In genomic region chr1:43994794-43995790, GRCh38 we compare ENCODE assay signal across 8 cellular contexts. TPM values are rescaled to one million over a fixed set of nuclear protein-coding genes. Genes with fewer than 3 reads are reported as not detected.
DNase-seq lines count a peak whose midpoint lies in the region; ATAC-seq and TF ChIP-seq lines count a peak whose summit lies in the region.

No MANE protein-coding gene starts in this region.

- POLR2A ChIA-PET in SK-N-SH (lab: Yijun Ruan, JAX), result interaction anchor here (0.8 to 1.2 kb wide), 2 partner anchors 15 to 19 kb away, joined by 4 to 5 read pairs; no protein-coding TSS in a partner anchor

- peak; percentile 60 for TF ChIP-seq RAD21 in SK-N-SH (IDR thresholded peaks at IDR 0.05; ENCODE audit: low read length)

- H4K20me1 ChIP-seq in DND-41 (ENCODE audit: insufficient read depth, low read length), result peaks cover 7% of the 10 kb centered on the region; the same call in 1 of the 2 replicates
- H4K20me1 ChIP-seq in SK-N-SH (ENCODE audit: insufficient read depth), result no peaks in the 10 kb centered on the region

- H3K9me2 ChIP-seq in SK-N-SH, result no peaks in the 10 kb centered on the region

- H2AFZ ChIP-seq in DND-41 (ENCODE audit: low read depth, low read length), result no peak overlapping the region
- H2AFZ ChIP-seq in SK-N-SH (ENCODE audit: low read depth), result no peak overlapping the region

- WGBS in SK-N-SH (ENCODE audit: low lambda C conversion rate), result 85% methylated on average over 5 of the region's 15 CpGs

- no peak for TF ChIP-seq EP300 in SK-N-SH (IDR thresholded peaks at IDR 0.05; ENCODE audit: borderline replicate concordance in 1 of 2, low read depth in 1 of 2, low read length in 1 of 2)

- H3K79me2 ChIP-seq in DND-41 (ENCODE audit: insufficient read depth, low read length) (no peaks in the 10 kb centered on the region), SK-N-SH (ENCODE audit: insufficient read depth) (no peaks in the 10 kb centered on the region)

- peak; percentile 16 for DNase-seq in DND-41
- DNase-seq in HFF-Myc (ENCODE audit: extremely low read depth, low read depth), result no peak
- peak; percentile 71 for DNase-seq in SK-N-SH
- DNase-seq in iris pigment epithelial cell (ENCODE audit: low read depth), result peak; percentile 27
- no peak for DNase-seq in GDM1 (lab: John Stamatoyannopoulos, UW)
- no peak for DNase-seq in NCI-H1436 treated with DMSO at 0.1 percent for 48 hours (lab: John Stamatoyannopoulos, UW)

- no peak overlapping the region for H3K9ac ChIP-seq in DND-41 (ENCODE audit: low read depth, low read length)
- H3K9ac ChIP-seq in SK-N-SH, result no peak overlapping the region

- no peaks in the 10 kb centered on the region for H3K9me3 ChIP-seq in DND-41 (ENCODE audit: insufficient read depth, low read length, severe bottlenecking)
- H3K9me3 ChIP-seq in SK-N-SH, result no peaks in the 10 kb centered on the region

- 0 out of 3 replicates have a peak, but pooled peaks have one; percentile 23 for ATAC-seq in DND-41 (ENCODE audit: insufficient read depth, low read depth)
- ATAC-seq in esophagus mucosa, result no peak
- ATAC-seq in HG02678 (IDR thresholded peaks at IDR 0.05; ENCODE audit: unreplicated experiment), result no peak

- peaks cover 20% of the 10 kb centered on the region for H3K4me1 ChIP-seq in DND-41 (ENCODE audit: insufficient read depth, low read length)
- peaks cover 8 to 75% of the 10 kb centered on the region in 2 experiments for H3K4me1 ChIP-seq in SK-N-SH (ENCODE audit: control insufficient read depth in 1 of 2, insufficient read depth in 2 of 2, low read depth in 1 of 2, low read length in 1 of 2)

- peaks cover 9% of the 10 kb centered on the region for H3K27me3 ChIP-seq in DND-41 (ENCODE audit: insufficient read depth, low read length, poor library complexity)
- H3K27me3 ChIP-seq in SK-N-SH (ENCODE audit: insufficient read depth), result no peaks in the 10 kb centered on the region

- H3K36me3 ChIP-seq in DND-41 (ENCODE audit: insufficient read depth, low read length) (no peaks in the 10 kb centered on the region), SK-N-SH (replicated peaks in 1 of 2; ENCODE audit: control insufficient read depth in 1 of 2, insufficient read depth in 2 of 2, low read length in 1 of 2) (no peaks in the 10 kb centered on the region)

- TF ChIP-seq CTCF in DND-41 (IDR thresholded peaks at IDR 0.05; ENCODE audit: borderline replicate concordance, extremely low read depth, low read length, poor library complexity, severe bottlenecking), result peak; percentile 30
- peak; percentile 47 for TF ChIP-seq CTCF in HFF-Myc (IDR thresholded peaks at IDR 0.05; ENCODE audit: low read depth, low read length, missing control alignments)
- peak; percentile 41 for TF ChIP-seq CTCF in SK-N-SH (IDR thresholded peaks at IDR 0.05)

- H3K27ac ChIP-seq in DND-41 (ENCODE audit: low read length) (no peak overlapping the region), SK-N-SH (ENCODE audit: low read depth in 2 of 2, low read length in 1 of 2) (peak overlapping the region in 1 of 2 experiments; percentile 99; a peak in 2 of 4 replicates)

- H3K4me3 ChIP-seq in DND-41 (ENCODE audit: low read depth in 1 of 2, low read length in 2 of 2) (no peak overlapping the region), HFF-Myc (replicated peaks; ENCODE audit: low read depth, low read length) (no peak overlapping the region), SK-N-SH (ENCODE audit: low read depth in 2 of 2, low read length in 1 of 2) (no peak overlapping the region; a peak in 2 of 4 replicates)

- CTCF ChIA-PET in SK-N-SH (lab: Yijun Ruan, JAX), result interaction anchor here (0.9 to 20.6 kb wide), 7 partner anchors 11 to 60 kb away, joined by 3 to 598 read pairs (median 5); partner anchors contain the start of gene SLC6A9

- H3K4me2 ChIP-seq in DND-41 (ENCODE audit: insufficient read depth, low read length), result no peak overlapping the region
- no peak overlapping the region for H3K4me2 ChIP-seq in SK-N-SH

- peaks cover 7% of the 10 kb centered on the region for H3F3A ChIP-seq in SK-N-SH (replicated peaks; ENCODE audit: insufficient read depth)

TF ChIP-seq in SK-N-SH, 30 proteins besides CTCF, POLR2A, EP300 and RAD21:
- TF ChIP-seq MXI1 (IDR thresholded peaks at IDR 0.05; ENCODE audit: low read depth, low read length) (0 out of 2 replicates have a peak, but pooled peaks have one; percentile 19), FOXJ3 (CRISPR knock-in tag; IDR thresholded peaks at IDR 0.05) (no peak), GATA2 (CRISPR knock-in tag; IDR thresholded peaks at IDR 0.05) (no peak), SMC3 (IDR thresholded peaks at IDR 0.05; ENCODE audit: low read depth, low read length) (peak; percentile 41; the same call in 1 of the 2 replicates), EZH2phosphoT487 (IDR thresholded peaks at IDR 0.05; ENCODE audit: borderline replicate concordance, low read depth) (no peak)

RNA-seq across cellular contexts. Expression of gene CCDC24, which starts 3.7 kb away (rescaled TPM):
- 7.5 and 11.8 TPM in 2 replicates for polyA plus RNA-seq in SK-N-SH (2012; rRNA removed)
- polyA plus RNA-seq in SK-N-SH (2012; cell fraction: cytosol; rRNA removed), result 2.8 and 4.8 TPM in 2 replicates
- 34.1 and 39.2 TPM in 2 replicates for polyA plus RNA-seq in SK-N-SH (2012; cell fraction: nucleus; rRNA removed)
- total RNA-seq in esophagus mucosa, result 4.0 TPM

RNA-seq across cellular contexts. Expression of gene B4GALT2, which starts 16.1 kb away (rescaled TPM):
- polyA plus RNA-seq in SK-N-SH (2012; rRNA removed), result 43.0 and 48.0 TPM in 2 replicates
- polyA plus RNA-seq in SK-N-SH (2012; cell fraction: cytosol; rRNA removed), result 26.0 and 40.2 TPM in 2 replicates
- 34.8 and 35.0 TPM in 2 replicates for polyA plus RNA-seq in SK-N-SH (2012; cell fraction: nucleus; rRNA removed)
- 40.1 TPM for total RNA-seq in esophagus mucosa

RNA-seq across cellular contexts. Expression of gene ATP6V0B, which starts 20.3 kb away (rescaled TPM):
- polyA plus RNA-seq in SK-N-SH (2012; rRNA removed), result 180 and 191 TPM in 2 replicates
- polyA plus RNA-seq in SK-N-SH (2012; cell fraction: cytosol; rRNA removed), result 127 and 163 TPM in 2 replicates
- polyA plus RNA-seq in SK-N-SH (2012; cell fraction: nucleus; rRNA removed), result 162 and 174 TPM in 2 replicates
- total RNA-seq in esophagus mucosa, result 95.7 TPM

RNA-seq across cellular contexts. Expression of gene DPH2, which starts 25.3 kb away (rescaled TPM):
- polyA plus RNA-seq in SK-N-SH (2012; rRNA removed), result 76.9 and 97.5 TPM in 2 replicates
- 32.3 and 45.3 TPM in 2 replicates for polyA plus RNA-seq in SK-N-SH (2012; cell fraction: cytosol; rRNA removed)
- 364 and 385 TPM in 2 replicates for polyA plus RNA-seq in SK-N-SH (2012; cell fraction: nucleus; rRNA removed)
- 18.3 TPM for total RNA-seq in esophagus mucosa

RNA-seq across cellular contexts. Expression of gene SLC6A9, which starts 36.2 kb away (rescaled TPM):
- 3.6 and 3.9 TPM in 2 replicates for polyA plus RNA-seq in SK-N-SH (2012; rRNA removed)
- polyA plus RNA-seq in SK-N-SH (2012; cell fraction: cytosol; rRNA removed), result 1.3 and 2.5 TPM in 2 replicates
- 10.7 and 12.4 TPM in 2 replicates for polyA plus RNA-seq in SK-N-SH (2012; cell fraction: nucleus; rRNA removed)
- total RNA-seq in esophagus mucosa, result 46.7 TPM

Comparison
In these comparisons a context has a peak if more than half of its experiments do, and no peak if none do; other contexts are left out.
1. DNase-seq: peak in DND-41 (single experiment), SK-N-SH (single experiment) and iris pigment epithelial cell (single experiment); none in HFF-Myc (single experiment), GDM1 (single experiment) and NCI-H1436 treated with DMSO at 0.1 percent for 48 hours (single experiment).
2. Peak in every context shown above with its lines, with median percentiles within 50 percentile points of each other: CTCF ChIP-seq.